Comparison of ENCODE assay signal across 12 cellular contexts in genomic region chr6:8017276-8017701, GRCh38. TPM values are rescaled to one million over a fixed set of nuclear protein-coding genes. Genes with fewer than 3 reads are reported as not detected.
DNase-seq lines count a peak whose midpoint lies in the region; ATAC-seq, FAIRE-seq and TF ChIP-seq lines count a peak whose summit lies in the region.
"Had no signal": no experiment of that assay in that cellular context is flagged by ENCODE, and none has a peak within 500 bp of the region (broad histone marks: within the 10 kb centered on the region; RNA-seq: fewer than 3 reads in every experiment).

No MANE protein-coding gene starts in this region.

- H3K9me3 ChIP-seq in MG63 = no peaks in the 10 kb centered on the region

- no peaks in the 10 kb centered on the region for H3K27me3 ChIP-seq in MG63
- H3K27me3 ChIP-seq: dorsolateral prefrontal cortex had no signal

- no peak for DNase-seq in GM12891 (ENCODE audit: insufficient read length, low spot score)
- DNase-seq in glomerular visceral epithelial cell (ENCODE audit: extremely low spot score) = peak; percentile 10
- DNase-seq in GOT3 (lab: John Stamatoyannopoulos, UW) = no peak
- DNase-seq in MG63 = no peak
- no peak for DNase-seq in retina
- DNase-seq in NCI-H524 treated with DMSO at 0.1 percent for 48 hours (lab: John Stamatoyannopoulos, UW) = no peak
- DNase-seq: dorsolateral prefrontal cortex; OCI-M1; stimulated activated CD4-positive, alpha-beta T cell treated with anti-CD3 and anti-CD28 coated beads, Interleukin-15, amount 100 ng/mL, for 24 hours had no signal

- ATAC-seq in GM19438 (IDR thresholded peaks at IDR 0.05; ENCODE audit: low read depth, unreplicated experiment) (peak; percentile 84), HG03378 (IDR thresholded peaks at IDR 0.05; ENCODE audit: unreplicated experiment) (peak; percentile 78)

- peak; percentile 91 for FAIRE-seq in GM12891 (lab: Jason Lieb, UNC)
- FAIRE-seq: islet of Langerhans had no signal

- no peaks in the 10 kb centered on the region for H3K36me3 ChIP-seq in MG63

- no peak overlapping the region for H3K4me3 ChIP-seq in MG63

- no peak for TF ChIP-seq POLR2A in GM12891 (IDR thresholded peaks at IDR 0.05; ENCODE audit: low read depth, low read length)

TF ChIP-seq in GM12891, 5 proteins besides CTCF, POLR2A, EP300 and RAD21:
- no peak for TF ChIP-seq POLR2AphosphoS5 (IDR thresholded peaks at IDR 0.05; ENCODE audit: low read depth, low read length)
- TF ChIP-seq SPI1 (IDR thresholded peaks at IDR 0.05; ENCODE audit: low read depth, low read length) = no peak
- TF ChIP-seq PAX5 (IDR thresholded peaks at IDR 0.05; ENCODE audit: insufficient read depth, low read length, severe bottlenecking) = no peak
- TF ChIP-seq POU2F2 (IDR thresholded peaks at IDR 0.05; ENCODE audit: low read depth, low read length) = no peak
- TF ChIP-seq TAF1 (IDR thresholded peaks at IDR 0.05; ENCODE audit: low read depth, low read length) = no peak
TF ChIP-seq in GM12891: peak in this region for 0.

RNA-seq across cellular contexts. Expression of gene BLOC1S5, which starts 46.9 kb away (rescaled TPM):
- 7.6 TPM for polyA plus RNA-seq in GM12891 (2012; ENCODE audit: low read depth, missing spikeins)
- 6.2 and 11.1 TPM in 2 replicates for total RNA-seq in MG63 (2014; rRNA removed; shearing (Covaris generic); ENCODE audit: low replicate concordance)
